In genomic region chr15:99844150-99844549, GRCh38 we compare ENCODE assay signal across 34 cellular contexts.
DNase-seq lines count a peak whose midpoint lies in the region; ATAC-seq, FAIRE-seq and TF ChIP-seq lines count a peak whose summit lies in the region.
"Had no signal": no experiment of that assay in that cellular context is flagged by ENCODE, and none has a peak within 500 bp of the region (broad histone marks: within the 10 kb centered on the region; RNA-seq: fewer than 3 reads in every experiment).

No MANE protein-coding gene starts in this region.

- CTCF ChIA-PET in activated CD4-positive, alpha-beta T cell treated with anti-CD3 and anti-CD28 coated beads for 36 hours (lab: Charles Lee): interaction anchor here (1.0 to 1.2 kb wide), 2 partner anchors 108 to 572 kb away, joined by 3 read pairs; no protein-coding TSS in a partner anchor
- CTCF ChIA-PET in GM12878 (lab: Yijun Ruan, JAX): interaction anchor here (0.8 to 1.3 kb wide), 2 partner anchors 46 to 82 kb away, joined by 3 read pairs; no protein-coding TSS in a partner anchor

- H3K27ac ChIP-seq in GM12878 (ENCODE audit: control insufficient read depth, insufficient read depth) (no peak overlapping the region), smooth muscle cell (ENCODE audit: low read depth) (no peak overlapping the region)
- H3K27ac ChIP-seq: adrenal gland, body of pancreas, C4-2B, dorsolateral prefrontal cortex, hepatocyte, sigmoid colon, upper lobe of right lung, VCaP had no signal

- no peaks in the 10 kb centered on the region for H3F3A ChIP-seq in smooth muscle cell (ENCODE audit: low read depth)

- no peaks in the 10 kb centered on the region for H3K79me2 ChIP-seq in GM12878 (ENCODE audit: control insufficient read depth, insufficient read depth, low read length)
- no peaks in the 10 kb centered on the region for H3K79me2 ChIP-seq in smooth muscle cell (ENCODE audit: low read depth)
- H3K79me2 ChIP-seq: hepatocyte had no signal

- RAD21 ChIA-PET in GM12878 (lab: Charles Lee; ENCODE audit: unreplicated experiment): no interaction called here

- H3K27ac Mint-ChIP-seq in activated CD4-positive, alpha-beta T cell treated with anti-CD3 and anti-CD28 coated beads for 36 hours: peak overlapping the region; percentile 74
- H3K27ac Mint-ChIP-seq in stimulated activated naive CD8-positive, alpha-beta T cell treated with anti-CD3 and anti-CD28 coated beads, Interleukin-15, Interleukin-2, amounts not matched to agents 100 ng/mL and 50 ng/mL, for 24 hours: peak overlapping the region; percentile 84
- H3K27ac Mint-ChIP-seq: activated CD4-positive, alpha-beta T cell treated with anti-CD3 and anti-CD28 coated beads, Interleukin-2, amount 10 ng/mL, durations not matched to agents 7 days and 5 days; H9; nephron had no signal

- H4K20me1 ChIP-seq in GM12878 (ENCODE audit: control insufficient read depth, insufficient read depth) (no peaks in the 10 kb centered on the region), smooth muscle cell (ENCODE audit: low read depth) (no peaks in the 10 kb centered on the region)

- in situ Hi-C loops in GM12878 (cut with MboI): no loop called here

- BruUV-seq in GM12878 (replicated peaks; lab: Mats Ljungman, UMichigan): no TSS peak

- TF ChIP-seq RAD21 in GM12878 (IDR thresholded peaks at IDR 0.05; ENCODE audit: insufficient read depth, low read depth, low read length): no peak

- 77% methylated on average over 8 of the region's 8 CpGs for WGBS in GM12878 (ENCODE audit: insufficient coverage, insufficient replicate concordance, low lambda C conversion rate, missing lambda C conversion rate)
- 78% methylated on average over 8 of the region's 8 CpGs for WGBS in smooth muscle cell (ENCODE audit: low lambda C conversion rate)

- SMC1A ChIA-PET in GM12878 (lab: Charles Lee; ENCODE audit: uncharacterized antibody, unreplicated experiment): interaction anchor here (0.9 to 2.1 kb wide), 3 partner anchors 11 to 51 kb away, joined by 3 to 6 read pairs (median 4); no protein-coding TSS in a partner anchor

- H3K4me3 ChIP-seq in GM12878: no peak overlapping the region
- H3K4me3 ChIP-seq in smooth muscle cell: no peak overlapping the region
- H3K4me3 ChIP-seq: adrenal gland, body of pancreas, dorsolateral prefrontal cortex, hepatocyte, lung, sigmoid colon, upper lobe of right lung had no signal

- peaks cover 22% of the 10 kb centered on the region for H3K36me3 Mint-ChIP-seq in activated CD4-positive, alpha-beta T cell treated with anti-CD3 and anti-CD28 coated beads for 36 hours (ENCODE audit: low read depth)
- peaks cover 29% of the 10 kb centered on the region for H3K36me3 Mint-ChIP-seq in stimulated activated naive CD8-positive, alpha-beta T cell treated with anti-CD3 and anti-CD28 coated beads, Interleukin-15, Interleukin-2, amounts not matched to agents 100 ng/mL and 50 ng/mL, for 24 hours (ENCODE audit: low read depth)

- H3K4me3 Mint-ChIP-seq in activated CD4-positive, alpha-beta T cell treated with anti-CD3 and anti-CD28 coated beads for 36 hours: no peak overlapping the region
- no peak overlapping the region for H3K4me3 Mint-ChIP-seq in stimulated activated naive CD8-positive, alpha-beta T cell treated with anti-CD3 and anti-CD28 coated beads, Interleukin-15, Interleukin-2, amounts not matched to agents 100 ng/mL and 50 ng/mL, for 24 hours
- H3K4me3 Mint-ChIP-seq: activated CD4-positive, alpha-beta T cell treated with anti-CD3 and anti-CD28 coated beads, Interleukin-2, amount 10 ng/mL, durations not matched to agents 7 days and 5 days; H9; nephron had no signal

- FAIRE-seq in GM12878 (lab: Jason Lieb, UNC): no peak
- FAIRE-seq: RCC 7860 had no signal

- H3K36me3 ChIP-seq in GM12878 (ENCODE audit: control insufficient read depth in 2 of 2, insufficient read depth in 2 of 2, low read length in 1 of 2) (no peaks in the 10 kb centered on the region), smooth muscle cell (ENCODE audit: low read depth) (no peaks in the 10 kb centered on the region)
- H3K36me3 ChIP-seq: adrenal gland, sigmoid colon, upper lobe of right lung had no signal

- intact Hi-C loops in activated CD4-positive, alpha-beta T cell treated with anti-CD3 and anti-CD28 coated beads for 36 hours (cut with DNase I, micrococcal nuclease): loop anchor here (2.0 to 10.0 kb wide), 3 partner anchors 33 to 858 kb away; no protein-coding TSS in a partner anchor
- intact Hi-C loops in GM12878 (cut with micrococcal nuclease; ENCODE audit: unreplicated experiment): no loop called here

- H3K9me3 ChIP-seq in GM12878 (replicated peaks; ENCODE audit: control insufficient read depth, insufficient read depth, low read length) (no peaks in the 10 kb centered on the region), smooth muscle cell (replicated peaks; ENCODE audit: low read depth) (no peaks in the 10 kb centered on the region)
- H3K9me3 ChIP-seq: adrenal gland, body of pancreas, sigmoid colon, upper lobe of right lung had no signal

- no peaks in the 10 kb centered on the region for H3K27me3 Mint-ChIP-seq in activated CD4-positive, alpha-beta T cell treated with anti-CD3 and anti-CD28 coated beads for 36 hours
- no peaks in the 10 kb centered on the region for H3K27me3 Mint-ChIP-seq in stimulated activated naive CD8-positive, alpha-beta T cell treated with anti-CD3 and anti-CD28 coated beads, Interleukin-15, Interleukin-2, amounts not matched to agents 100 ng/mL and 50 ng/mL, for 24 hours
- H3K27me3 Mint-ChIP-seq: activated CD4-positive, alpha-beta T cell treated with anti-CD3 and anti-CD28 coated beads, Interleukin-2, amount 10 ng/mL, durations not matched to agents 7 days and 5 days had no signal

- peak; percentile 16 for DNase-seq in activated CD4-positive, alpha-beta T cell treated with anti-CD3 and anti-CD28 coated beads for 36 hours
- DNase-seq in activated CD4-positive, alpha-beta T cell treated with anti-CD3 and anti-CD28 coated beads for 48 hours: no peak
- DNase-seq in stimulated activated naive CD8-positive, alpha-beta T cell treated with anti-CD3 and anti-CD28 coated beads, Interleukin-15, Interleukin-2, amounts not matched to agents 100 U/mL and 50 U/mL, for 24 hours: no peak
- no peak for DNase-seq in GM12878 (ENCODE audit: low read depth, low spot score)
- DNase-seq in Kasumi-1 (lab: John Stamatoyannopoulos, UW): no peak
- DNase-seq in NCI-H345 treated with DMSO at 0.1 percent for 48 hours (lab: John Stamatoyannopoulos, UW; ENCODE audit: unreplicated experiment): no peak
- DNase-seq in smooth muscle cell (lab: John Stamatoyannopoulos, UW; ENCODE audit: unreplicated experiment): no peak
- DNase-seq: 8988T; activated CD4-positive, alpha-beta T cell treated with anti-CD3 and anti-CD28 coated beads, Interleukin-2, amount 10 ng/mL, durations not matched to agents 7 days and 5 days; adrenal gland; body of pancreas; cerebellar nuclear complex; COR-L47; DMS53; dorsolateral prefrontal cortex; H9; kidney glomerular epithelial cell; NCI-H1048; NCI-H1694; NCI-H446 treated with DMSO at 0.1 percent for 48 hours; NCI-H774; SIG-M5; sigmoid colon; stimulated activated CD4-positive, alpha-beta T cell treated with anti-CD3 and anti-CD28 coated beads, Interleukin-4, amount 100 ng/mL, for 4 hours; SW 1271; T-helper 9 cell; upper lobe of right lung had no signal

- H3K4me1 Mint-ChIP-seq in activated CD4-positive, alpha-beta T cell treated with anti-CD3 and anti-CD28 coated beads for 36 hours: peaks cover 60% of the 10 kb centered on the region
- peaks cover 57% of the 10 kb centered on the region for H3K4me1 Mint-ChIP-seq in stimulated activated naive CD8-positive, alpha-beta T cell treated with anti-CD3 and anti-CD28 coated beads, Interleukin-15, Interleukin-2, amounts not matched to agents 100 ng/mL and 50 ng/mL, for 24 hours (ENCODE audit: low read depth)
- H3K4me1 Mint-ChIP-seq: nephron had no signal

- no peak overlapping the region for H3K4me2 ChIP-seq in GM12878 (ENCODE audit: control insufficient read depth, insufficient read depth)
- H3K4me2 ChIP-seq in smooth muscle cell: no peak overlapping the region
- H3K4me2 ChIP-seq: hepatocyte had no signal

- H3K27me3 ChIP-seq in GM12878 (replicated peaks in 1 of 2; ENCODE audit: control insufficient read depth in 2 of 2, insufficient read depth in 2 of 2, low read length in 1 of 2) (no peaks in the 10 kb centered on the region), smooth muscle cell (ENCODE audit: low read depth) (no peaks in the 10 kb centered on the region)
- H3K27me3 ChIP-seq: adrenal gland, body of pancreas, hepatocyte, sigmoid colon, upper lobe of right lung had no signal

- TF ChIP-seq EP300 in GM12878 (IDR thresholded peaks at IDR 0.05; ENCODE audit: borderline replicate concordance in 1 of 2, control insufficient read depth in 1 of 2, low read depth in 2 of 2, low read length in 2 of 2): no peak

- H2AFZ ChIP-seq in GM12878 (ENCODE audit: control insufficient read depth, low read depth, low read length) (no peak overlapping the region), smooth muscle cell (ENCODE audit: low read depth) (no peak overlapping the region)
- H2AFZ ChIP-seq: hepatocyte had no signal

- POLR2A ChIA-PET in activated CD4-positive, alpha-beta T cell treated with anti-CD3 and anti-CD28 coated beads for 36 hours (lab: Charles Lee): no interaction called here
- POLR2A ChIA-PET in GM12878 (lab: Charles Lee): interaction anchor here (0.6 kb wide), 1 partner anchor 12 kb away, joined by 3 read pairs; no protein-coding TSS in a partner anchor

- H3K9ac ChIP-seq in GM12878 (ENCODE audit: control insufficient read depth, insufficient read depth, low read length): no peak overlapping the region
- H3K9ac ChIP-seq in smooth muscle cell (ENCODE audit: low read depth): no peak overlapping the region

- ATAC-seq in activated CD4-positive, alpha-beta T cell treated with anti-CD3 and anti-CD28 coated beads for 36 hours: no peak
- ATAC-seq in stimulated activated naive CD8-positive, alpha-beta T cell treated with anti-CD3 and anti-CD28 coated beads, Interleukin-15, Interleukin-2, amounts not matched to agents 100 U/mL and 50 U/mL, for 24 hours: no peak
- ATAC-seq in GM12878: no peak
- ATAC-seq: body of pancreas, upper lobe of right lung had no signal

- TF ChIP-seq POLR2A in GM12878 (IDR thresholded peaks at IDR 0.05; ENCODE audit: low read depth, low read length): no peak

- no peak for TF ChIP-seq CTCF in GM12878 (IDR thresholded peaks at IDR 0.05 in 2 of 3, conservative IDR thresholded peaks at IDR 0.05 in 1 of 3; ENCODE audit: control insufficient read depth in 2 of 3, extremely low read depth in 1 of 3, insufficient read depth in 1 of 3, low read depth in 3 of 3, low read length in 3 of 3)
- TF ChIP-seq CTCF in smooth muscle cell (IDR thresholded peaks at IDR 0.05; ENCODE audit: borderline replicate concordance, insufficient read depth, poor library complexity, severe bottlenecking): no peak

- H3K9me3 Mint-ChIP-seq in activated CD4-positive, alpha-beta T cell treated with anti-CD3 and anti-CD28 coated beads for 36 hours (ENCODE audit: low read depth): peaks cover 3% of the 10 kb centered on the region
- H3K9me3 Mint-ChIP-seq in stimulated activated naive CD8-positive, alpha-beta T cell treated with anti-CD3 and anti-CD28 coated beads, Interleukin-15, Interleukin-2, amounts not matched to agents 100 ng/mL and 50 ng/mL, for 24 hours: no peaks in the 10 kb centered on the region
- H3K9me3 Mint-ChIP-seq: activated CD4-positive, alpha-beta T cell treated with anti-CD3 and anti-CD28 coated beads, Interleukin-2, amount 10 ng/mL, durations not matched to agents 7 days and 5 days; H9; nephron had no signal

- H3K4me1 ChIP-seq in GM12878 (ENCODE audit: control insufficient read depth, insufficient read depth, low read length) (no peaks in the 10 kb centered on the region), smooth muscle cell (ENCODE audit: low read depth) (no peaks in the 10 kb centered on the region)
- H3K4me1 ChIP-seq: adrenal gland, body of pancreas, sigmoid colon, upper lobe of right lung had no signal
